ENCODE assay signal across 18 cellular contexts in the genomic region with DNA sequence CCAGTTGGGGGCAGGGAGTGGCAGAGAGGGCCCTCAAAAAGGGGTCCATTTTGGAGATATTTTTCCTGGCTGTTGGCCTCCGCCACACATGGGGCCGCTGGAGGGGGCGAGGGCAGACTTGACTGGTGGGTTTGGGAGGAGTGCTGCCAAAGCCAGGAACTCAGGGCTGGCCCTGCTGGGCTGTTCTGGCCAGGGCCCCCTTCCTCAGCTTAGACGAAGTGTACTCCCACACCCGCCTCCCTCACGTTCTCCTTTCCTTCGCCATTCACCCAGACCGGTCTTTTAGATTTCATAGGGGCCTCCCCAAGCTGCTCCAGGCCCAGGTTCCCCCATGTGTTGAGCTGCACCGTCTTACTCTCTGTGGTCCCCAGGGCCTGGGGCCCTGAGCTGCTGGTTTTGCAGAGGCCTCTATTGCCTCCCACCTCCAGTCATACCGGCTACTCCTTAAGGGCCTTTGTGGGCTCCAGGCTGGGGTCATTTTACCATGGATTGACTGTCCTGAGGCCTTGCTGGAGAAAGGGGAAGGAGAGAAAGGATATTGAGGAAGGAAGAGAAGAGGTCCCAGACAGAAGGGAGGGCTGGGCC. TPM values are rescaled to one million over a fixed set of nuclear protein-coding genes. Genes with fewer than 3 reads are reported as not detected.
DNase-seq lines count a peak whose midpoint lies in the region; ATAC-seq and TF ChIP-seq lines count a peak whose summit lies in the region.
"Had no signal": no experiment of that assay in that cellular context is flagged by ENCODE, and none has a peak within 500 bp of the region (broad histone marks: within the 10 kb centered on the region; RNA-seq: fewer than 3 reads in every experiment).

No MANE protein-coding gene starts in this region.

- H3K27ac ChIP-seq in RWPE2 (ENCODE audit: poor library complexity, severe bottlenecking): peak overlapping the region; percentile 99
- no peak overlapping the region for H3K27ac ChIP-seq in spleen
- H3K27ac ChIP-seq: C4-2B, hepatocyte, SK-N-MC, transverse colon had no signal

- no peaks in the 10 kb centered on the region for H3K27me3 Mint-ChIP-seq in Calu3 (ENCODE audit: unreplicated experiment)

- H3K27ac Mint-ChIP-seq in Calu3 (ENCODE audit: unreplicated experiment): peak overlapping the region; percentile 97
- H3K27ac Mint-ChIP-seq: nephron had no signal

- WGBS in spleen, 5 donors: 77 to 85% (median 83%) methylated on average over 10 of the region's 10 CpGs

- no peak for TF ChIP-seq POLR2A in spleen (IDR thresholded peaks at IDR 0.05)

- ATAC-seq in RWPE2 (ENCODE audit: low read depth) (no peak), GM18907 (IDR thresholded peaks at IDR 0.05; ENCODE audit: unreplicated experiment) (no peak)

- H3K36me3 ChIP-seq in RWPE2 (ENCODE audit: low read depth) (peaks cover 62% of the 10 kb centered on the region), spleen (no peaks in the 10 kb centered on the region)
- H3K36me3 ChIP-seq: transverse colon had no signal

- H3K36me3 Mint-ChIP-seq in Calu3 (ENCODE audit: insufficient read depth, unreplicated experiment): peaks cover 97% of the 10 kb centered on the region

- intact Hi-C loops in Calu3 (cut with micrococcal nuclease; ENCODE audit: unreplicated experiment) (loop anchor here (10.0 kb wide), 1 partner anchor 50 kb away; no protein-coding TSS in a partner anchor), spleen (cut with DNase I; ENCODE audit: low total_unique reads) (no loop called here), head of caudate nucleus (cut with DNase I) (no loop called here)

- CTCF ChIA-PET in Calu3 (lab: Charles Lee): interaction anchor here (1.9 kb wide), 1 partner anchor 13 kb away, joined by 5 read pairs; no protein-coding TSS in a partner anchor

- no peaks in the 10 kb centered on the region for H3K27me3 ChIP-seq in RWPE2 (ENCODE audit: insufficient read depth, poor library complexity, severe bottlenecking)
- peaks cover 5 to 60% (median 28%) of the 10 kb centered on the region in 7 donors for H3K27me3 ChIP-seq in spleen (replicated peaks in 1 of 7)

- peaks cover 62% of the 10 kb centered on the region for H3K4me1 ChIP-seq in RWPE2 (ENCODE audit: insufficient read depth, poor library complexity, severe bottlenecking)
- H3K4me1 ChIP-seq in spleen: peaks cover 0 to 24% (median 15%) of the 10 kb centered on the region in 6 donors

- BruUV-seq in Calu3 (replicated peaks; lab: Mats Ljungman, UMichigan): no TSS peak

- H3K4me3 ChIP-seq in RWPE2 (ENCODE audit: severe bottlenecking) (peak overlapping the region; percentile 94), spleen (no peak overlapping the region)
- H3K4me3 ChIP-seq: hepatocyte, SK-N-MC, transverse colon had no signal

- peak overlapping the region; percentile 85 for H3K4me3 Mint-ChIP-seq in Calu3 (ENCODE audit: low read depth, unreplicated experiment)

- H3K9me3 ChIP-seq in RWPE2 (ENCODE audit: severe bottlenecking) (no peaks in the 10 kb centered on the region), spleen (no peaks in the 10 kb centered on the region)
- H3K9me3 ChIP-seq: transverse colon had no signal

- DNase-seq in Calu3 (peak; percentile 14), RWPE2 (ENCODE audit: low spot score) (peak; percentile 21), iPS-NIHi11 (ENCODE audit: low spot score) (peak; percentile 52), spleen (peak; percentile 43), middle frontal gyrus (ENCODE audit: extremely low spot score, low spot score) (no peak), head of caudate nucleus (no peak)
- DNase-seq: activated CD8-positive, alpha-beta memory T cell treated with anti-CD3 and anti-CD28 coated beads for 24 hours; activated effector memory CD4-positive, alpha-beta T cell treated with Interleukin-2 at 50 U/mL for 16 hours; KG1; stimulated activated CD4-positive, alpha-beta T cell treated with anti-CD3 and anti-CD28 coated beads, Interleukin-4, amount 100 ng/mL, for 24 hours; transverse colon had no signal

- TF ChIP-seq CTCF in Calu3 (IDR thresholded peaks at IDR 0.05; ENCODE audit: unreplicated experiment) (no peak), RWPE2 (IDR thresholded peaks at IDR 0.05; ENCODE audit: poor library complexity, severe bottlenecking) (no peak), spleen (IDR thresholded peaks at IDR 0.05 in 8 of 11, conservative IDR thresholded peaks at IDR 0.05 in 3 of 11) (no peak)

- H3K9me3 Mint-ChIP-seq in Calu3 (ENCODE audit: low read depth, unreplicated experiment): no peaks in the 10 kb centered on the region
- H3K9me3 Mint-ChIP-seq: nephron had no signal

- H3K4me1 Mint-ChIP-seq in Calu3 (ENCODE audit: low read depth, unreplicated experiment): peaks cover 67% of the 10 kb centered on the region

RNA-seq across cellular contexts. Expression of gene KRT7, which starts 1.3 kb away (rescaled TPM):
- total RNA-seq in Calu3 (2022): 2,370 and 2,828 TPM in 2 replicates
- total RNA-seq in spleen: 1 to 10 TPM in 1 of 7 donors, under 1 TPM in 3, not detected in 3; 0.73 to 1.5 (median 0.83) TPM
- polyA plus RNA-seq in spleen: 1 to 10 TPM; 1.2 to 1.9 (median 1.6) TPM

RNA-seq across cellular contexts. Expression of gene KRT86, which starts 40.1 kb away (rescaled TPM):
- total RNA-seq in Calu3 (2022): 2.6 and 3.6 TPM in 2 replicates
- under 1 TPM in 2 of 7 donors, not detected in 5; 0.17 to 0.26 TPM for total RNA-seq in spleen
- polyA plus RNA-seq in spleen: under 1 TPM in 2 of 3 donors, not detected in 1; 0.08 to 0.09 TPM
- total RNA-seq: hepatocyte had no signal
- polyA plus RNA-seq: liver had no signal

RNA-seq across cellular contexts. Expression of gene KRT80, which starts 42.5 kb away (rescaled TPM):
- 32.7 and 45.5 TPM in 2 replicates for total RNA-seq in Calu3 (2022)
- total RNA-seq in spleen: under 1 TPM in 2 of 7 donors, not detected in 5; 0.17 to 0.37 TPM
- under 1 TPM in 1 of 3 donors, not detected in 2; 0.03 TPM for polyA plus RNA-seq in spleen

RNA-seq across cellular contexts. Expression of gene KRT81, which starts 57.0 kb away (rescaled TPM):
- total RNA-seq in Calu3 (2022) (0.28 and 0.61 TPM in 2 replicates), spleen (not detected)
- polyA plus RNA-seq in spleen: under 1 TPM in 2 of 3 donors, not detected in 1; 0.05 to 0.37 TPM
- total RNA-seq: fibroblast of lung, hepatocyte, liver, transverse colon had no signal
- polyA plus RNA-seq: fibroblast of lung, hepatocyte, liver had no signal

Comparison
In these comparisons a context has a peak if more than half of its experiments do, and no peak if none do; other contexts are left out.
1. DNase-seq: peak in Calu3 (single experiment), RWPE2 (single experiment), iPS-NIHi11 (single experiment) and spleen (single experiment); none in middle frontal gyrus (single experiment) and head of caudate nucleus (0 of 42).
2. RNA of gene KRT7, which starts 1.3 kb away (total RNA-seq): 2,370 to 2,828 TPM in Calu3; 0.73 to 1.5 TPM in spleen; every median in the first group is over 100 times any median in the second.
3. RNA of gene KRT80, which starts 42.5 kb away (total RNA-seq): 32.7 to 45.5 TPM in Calu3; 0.17 to 0.37 TPM in spleen; every median in the first group is over 10 times any median in the second.